ENCODE assay signal across 22 cellular contexts in the genomic region with DNA sequence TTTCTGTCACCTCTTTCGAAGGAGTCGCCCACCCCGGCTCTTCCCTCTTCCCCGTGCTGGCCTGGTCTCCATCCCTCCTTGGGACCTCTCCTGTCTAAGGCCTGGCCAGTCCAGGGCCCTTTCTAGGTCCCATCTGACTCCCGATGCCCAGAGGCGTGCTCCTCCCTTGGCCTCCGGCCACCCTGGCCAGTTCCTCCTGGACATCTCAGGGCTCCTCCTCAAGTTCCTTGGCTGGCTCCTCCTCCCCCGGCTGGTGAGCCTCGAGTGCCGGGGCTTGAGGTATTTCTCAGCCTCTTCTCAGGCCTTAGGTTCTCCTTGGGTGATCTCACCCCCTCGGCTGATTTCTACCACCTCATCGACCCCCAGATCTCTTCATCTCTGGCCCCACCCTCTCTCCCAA.
DNase-seq lines count a peak whose midpoint lies in the region; ATAC-seq and TF ChIP-seq lines count a peak whose summit lies in the region.
"Had no signal": no experiment of that assay in that cellular context is flagged by ENCODE, and none has a peak within 500 bp of the region (broad histone marks: within the 10 kb centered on the region; RNA-seq: fewer than 3 reads in every experiment).

No MANE protein-coding gene starts in this region.

- H3K4me1 ChIP-seq in GM23248 (ENCODE audit: insufficient read depth) (no peaks in the 10 kb centered on the region), esophagus muscularis mucosa (peaks cover 7 to 18% (median 13%) of the 10 kb centered on the region in 4 donors)
- H3K4me1 ChIP-seq: A549, HAP-1 had no signal

- no peak overlapping the region for H3K27ac ChIP-seq in GM23248
- no peak overlapping the region for H3K27ac ChIP-seq in esophagus muscularis mucosa (replicated peaks in 1 of 4)
- H3K27ac ChIP-seq: A549, BLaER1, C4-2B had no signal

- TF ChIP-seq CTCF in nephron progenitor cell (IDR thresholded peaks at IDR 0.05) (no peak), esophagus muscularis mucosa (IDR thresholded peaks at IDR 0.05) (no peak)

- H3K36me3 ChIP-seq in GM23248 (ENCODE audit: low read depth) (no peaks in the 10 kb centered on the region), esophagus muscularis mucosa (no peaks in the 10 kb centered on the region)
- H3K36me3 ChIP-seq: BLaER1, HAP-1 had no signal

- H3K27me3 ChIP-seq in GM23248 (replicated peaks; ENCODE audit: insufficient read depth), result peaks cover 15% of the 10 kb centered on the region
- H3K27me3 ChIP-seq in esophagus muscularis mucosa, result peaks cover 0 to 20% (median 0%) of the 10 kb centered on the region in 4 donors

- H3K36me3 Mint-ChIP-seq in nephron progenitor cell (ENCODE audit: low read depth) (no peaks in the 10 kb centered on the region), immature natural killer cell (no peaks in the 10 kb centered on the region)
- H3K36me3 Mint-ChIP-seq: CD4-positive, CD25-positive, alpha-beta regulatory T cell; CD8-positive, alpha-beta T cell had no signal

- no peaks in the 10 kb centered on the region for H3F3A ChIP-seq in GM23248 (ENCODE audit: insufficient read depth)

- in situ Hi-C loops in GM23248 (cut with MboI), result no loop called here

- H2AFZ ChIP-seq in GM23248, result no peak overlapping the region

- H3K4me3 ChIP-seq in GM23248 (no peak overlapping the region), esophagus muscularis mucosa (no peak overlapping the region)
- H3K4me3 ChIP-seq: A549, BLaER1, GM12878, HAP-1 had no signal

- peaks cover 24% of the 10 kb centered on the region for H3K27me3 Mint-ChIP-seq in nephron progenitor cell (ENCODE audit: low read depth, poor library complexity)
- H3K27me3 Mint-ChIP-seq in immature natural killer cell (ENCODE audit: low read depth in 3 of 3), result peaks cover 2 to 14% (median 5%) of the 10 kb centered on the region in 3 donors

- no peak overlapping the region for H3K4me3 Mint-ChIP-seq in nephron progenitor cell
- no peak overlapping the region for H3K4me3 Mint-ChIP-seq in immature natural killer cell
- H3K4me3 Mint-ChIP-seq: B cell; CD4-positive, CD25-positive, alpha-beta regulatory T cell; CD8-positive, alpha-beta T cell; HFFc6 had no signal

- WGBS in GM23248 (ENCODE audit: low coverage in 1 of 2, low lambda C conversion rate in 2 of 2, missing lambda C conversion rate in 2 of 2), 2 experiments, result 7 to 10% methylated on average over 11 to 12 of the region's 12 CpGs
- 82% methylated on average over 12 of the region's 12 CpGs for WGBS in esophagus muscularis mucosa

- no peak overlapping the region for H3K9ac ChIP-seq in GM23248
- H3K9ac ChIP-seq: BLaER1 had no signal

- no peaks in the 10 kb centered on the region for H3K79me2 ChIP-seq in GM23248 (ENCODE audit: insufficient read depth)

- H3K27ac Mint-ChIP-seq in nephron progenitor cell, result peak overlapping the region; percentile 74
- no peak overlapping the region for H3K27ac Mint-ChIP-seq in immature natural killer cell
- H3K27ac Mint-ChIP-seq: B cell; CD4-positive, CD25-positive, alpha-beta regulatory T cell; CD8-positive, alpha-beta T cell; HFFc6 had no signal

- TF ChIP-seq EP300 in esophagus muscularis mucosa (IDR thresholded peaks at IDR 0.05), result no peak

- no peak overlapping the region for H3K4me2 ChIP-seq in GM23248 (ENCODE audit: unreplicated experiment)
- H3K4me2 ChIP-seq: A549, BLaER1 had no signal

- DNase-seq in AG20443 (ENCODE audit: low spot score), result peak; percentile 72
- DNase-seq in GM23248, result peak; percentile 35
- no peak for DNase-seq in nephron progenitor cell
- no peak for DNase-seq in sciatic nerve (ENCODE audit: low spot score)
- DNase-seq in esophagus muscularis mucosa (ENCODE audit: extremely low spot score), result no peak
- DNase-seq in immature natural killer cell, result no peak
- DNase-seq in medulla oblongata (ENCODE audit: extremely low spot score), result no peak
- DNase-seq: 8988T; ACHN; CD4-positive, CD25-positive, alpha-beta regulatory T cell; CD8-positive, alpha-beta T cell; DMS 273 treated with DMSO at 0.1 percent for 48 hours; DMS53; DMS79 treated with DMSO at 0.1 percent for 48 hours; GOT3; HFFc6 had no signal

- H3K9me3 Mint-ChIP-seq in nephron progenitor cell (peaks cover 12% of the 10 kb centered on the region), immature natural killer cell (peaks cover 0 to 1% (median 0%) of the 10 kb centered on the region in 6 donors)
- H3K9me3 Mint-ChIP-seq: CD8-positive, alpha-beta T cell; HFFc6 had no signal

- peaks cover 37% of the 10 kb centered on the region for H3K4me1 Mint-ChIP-seq in nephron progenitor cell
- peaks cover 15 to 16% of the 10 kb centered on the region in 2 donors for H3K4me1 Mint-ChIP-seq in immature natural killer cell
- H3K4me1 Mint-ChIP-seq: B cell had no signal

- no peak for TF ChIP-seq POLR2A in esophagus muscularis mucosa (IDR thresholded peaks at IDR 0.05; ENCODE audit: low read depth)

- peak; percentile 38 for ATAC-seq in sciatic nerve
- ATAC-seq: CD8-positive, alpha-beta T cell; GM12878 had no signal

- no peaks in the 10 kb centered on the region for H3K9me3 ChIP-seq in GM23248 (ENCODE audit: low read depth)
- no peaks in the 10 kb centered on the region for H3K9me3 ChIP-seq in esophagus muscularis mucosa
- H3K9me3 ChIP-seq: BLaER1, HAP-1 had no signal

- intact Hi-C loops in sciatic nerve (cut with DNase I), result no loop called here
- intact Hi-C loops in esophagus muscularis mucosa (cut with DNase I), result no loop called here

- no peaks in the 10 kb centered on the region for H3K9me2 ChIP-seq in GM23248 (ENCODE audit: insufficient read depth)

- no peaks in the 10 kb centered on the region for H4K20me1 ChIP-seq in GM23248 (ENCODE audit: insufficient read depth)

Comparison
In these comparisons a context has a peak if more than half of its experiments do, and no peak if none do; other contexts are left out.
1. DNase-seq: peak in AG20443 (single experiment) and GM23248 (single experiment); none in nephron progenitor cell (single experiment), sciatic nerve (single experiment), esophagus muscularis mucosa (single experiment), immature natural killer cell (0 of 3) and medulla oblongata (single experiment).